In genomic region chr11:74005721-74006517, GRCh38 we compare ENCODE assay signal across 23 cellular contexts. TPM values are rescaled to one million over a fixed set of nuclear protein-coding genes. Genes with fewer than 3 reads are reported as not detected.
DNase-seq lines count a peak whose midpoint lies in the region; ATAC-seq, FAIRE-seq and TF ChIP-seq lines count a peak whose summit lies in the region.
"Had no signal": no experiment of that assay in that cellular context is flagged by ENCODE, and none has a peak within 500 bp of the region (broad histone marks: within the 10 kb centered on the region; RNA-seq: fewer than 3 reads in every experiment).

No MANE protein-coding gene starts in this region.

- TF ChIP-seq RAD21 in H1 (IDR thresholded peaks at IDR 0.05 in 1 of 2, conservative IDR thresholded peaks at IDR 0.05 in 1 of 2; ENCODE audit: low read depth in 2 of 2, low read length in 2 of 2), result no peak

- H3K9ac ChIP-seq in H1 (replicated peaks in 1 of 4; ENCODE audit: extremely low read depth in 1 of 4, low read depth in 3 of 4, low read length in 3 of 4), result no peak overlapping the region

- no peak overlapping the region for H4K5ac ChIP-seq in H1 (ENCODE audit: insufficient read length, low read depth, low read length)

- no peak overlapping the region for H2BK120ac ChIP-seq in H1 (replicated peaks; ENCODE audit: low read depth, low read length)

- H4K91ac ChIP-seq in H1 (replicated peaks; ENCODE audit: insufficient read length, low read length), result no peak overlapping the region

- H3K23me2 ChIP-seq in H1 (ENCODE audit: low read depth, low read length), result no peaks in the 10 kb centered on the region

- CTCF ChIA-PET in activated CD4-positive, alpha-beta memory T cell treated with anti-CD3 and anti-CD28 coated beads for 36 hours (lab: Charles Lee), result interaction anchor here (1.0 to 1.5 kb wide), 5 partner anchors 8 to 164 kb away, joined by 3 to 5 read pairs (median 3); partner anchors contain the start of genes C2CD3 and PPME1
- CTCF ChIA-PET in H1 (lab: Charles Lee; ENCODE audit: partially characterized antibody), result interaction anchor here (1.9 to 2.0 kb wide), 2 partner anchors 31 to 42 kb away, joined by 4 to 5 read pairs; no protein-coding TSS in a partner anchor

- peak overlapping the region; percentile 96 for H3K27ac Mint-ChIP-seq in activated CD4-positive, alpha-beta T cell treated with anti-CD3 and anti-CD28 coated beads, Interleukin-2, amount 10 ng/mL, durations not matched to agents 24 days and 14 days
- H3K27ac Mint-ChIP-seq in activated CD4-positive, alpha-beta memory T cell treated with anti-CD3 and anti-CD28 coated beads for 36 hours, result peak overlapping the region; percentile 91
- H3K27ac Mint-ChIP-seq: stimulated activated naive B cell treated with anti-CD40 and anti-IgM and Interleukin-4, amounts not matched to agents 10 μg/mL and 1 μg/mL and 100 μg/mL, for 72 hours had no signal

- H3K4me1 ChIP-seq in H1 (replicated peaks in 1 of 4; ENCODE audit: control insufficient read depth in 3 of 4, insufficient read depth in 4 of 4, low read length in 3 of 4) (no peaks in the 10 kb centered on the region), gastrocnemius medialis (peaks cover 49 to 61% of the 10 kb centered on the region in 2 donors), heart left ventricle (peaks cover 0 to 38% (median 6%) of the 10 kb centered on the region in 12 donors)
- H3K4me1 ChIP-seq: A549, body of pancreas, upper lobe of left lung had no signal

- TF ChIP-seq POLR2A in H1 (IDR thresholded peaks at IDR 0.05; ENCODE audit: control extremely low read depth in 1 of 2, low read depth in 2 of 2, low read length in 2 of 2), result no peak
- peak in 1 of 2 donors; percentile 28 for TF ChIP-seq POLR2A in gastrocnemius medialis (IDR thresholded peaks at IDR 0.05)
- no peak for TF ChIP-seq POLR2A in heart left ventricle (IDR thresholded peaks at IDR 0.05)

- no peak overlapping the region for H3K4ac ChIP-seq in H1 (replicated peaks; ENCODE audit: insufficient read length, low read depth, low read length)

- POLR2A ChIA-PET in activated CD4-positive, alpha-beta memory T cell treated with anti-CD3 and anti-CD28 coated beads for 36 hours (lab: Charles Lee), result interaction anchor here (1.0 to 1.7 kb wide), 7 partner anchors 9 to 165 kb away, joined by 3 to 13 read pairs (median 5); partner anchors contain the start of genes C2CD3, PPME1 and UCP2
- POLR2A ChIA-PET in H1 (lab: Charles Lee; ENCODE audit: partially characterized antibody), result interaction anchor here (1.2 kb wide), 1 partner anchor 9 kb away, joined by 3 read pairs; no protein-coding TSS in a partner anchor

- peaks cover 22% of the 10 kb centered on the region for H3K36me3 Mint-ChIP-seq in activated CD4-positive, alpha-beta T cell treated with anti-CD3 and anti-CD28 coated beads, Interleukin-2, amount 10 ng/mL, durations not matched to agents 24 days and 14 days (ENCODE audit: low read depth)
- H3K36me3 Mint-ChIP-seq in activated CD4-positive, alpha-beta memory T cell treated with anti-CD3 and anti-CD28 coated beads for 36 hours, result peaks cover 15% of the 10 kb centered on the region

- intact Hi-C loops in activated CD4-positive, alpha-beta T cell treated with anti-CD3 and anti-CD28 coated beads, Interleukin-2, amount 10 ng/mL, durations not matched to agents 24 days and 14 days (cut with micrococcal nuclease), result loop anchor here (1.0 to 2.0 kb wide), 2 partner anchors 11 to 15 kb away; no protein-coding TSS in a partner anchor
- intact Hi-C loops in activated CD4-positive, alpha-beta memory T cell treated with anti-CD3 and anti-CD28 coated beads for 36 hours (cut with micrococcal nuclease), result loop anchor here (5.0 kb wide), 1 partner anchor 34 kb away; no protein-coding TSS in a partner anchor
- intact Hi-C loops in gastrocnemius medialis (cut with DNase I; ENCODE audit: low total_unique reads) (loop anchor here (2.0 kb wide), 1 partner anchor 85 kb away; no protein-coding TSS in a partner anchor), heart left ventricle (cut with DNase I) (no loop called here)

- H3K4me2 ChIP-seq in H1 (ENCODE audit: insufficient read depth in 1 of 2, low read depth in 2 of 2, low read length in 2 of 2), result no peak overlapping the region
- H3K4me2 ChIP-seq: A549 had no signal

- H3K4me1 Mint-ChIP-seq in activated CD4-positive, alpha-beta T cell treated with anti-CD3 and anti-CD28 coated beads, Interleukin-2, amount 10 ng/mL, durations not matched to agents 24 days and 14 days, result peaks cover 69% of the 10 kb centered on the region
- peaks cover 65% of the 10 kb centered on the region for H3K4me1 Mint-ChIP-seq in activated CD4-positive, alpha-beta memory T cell treated with anti-CD3 and anti-CD28 coated beads for 36 hours (ENCODE audit: low read depth)

- no peaks in the 10 kb centered on the region for H3K79me2 ChIP-seq in H1 (ENCODE audit: control insufficient read depth in 1 of 2, insufficient read depth in 2 of 2, low read length in 2 of 2)

- H3K36me3 ChIP-seq in H1 (ENCODE audit: control insufficient read depth in 2 of 4, insufficient read depth in 4 of 4, low read length in 3 of 4) (no peaks in the 10 kb centered on the region; a peak in 2 of 8 replicates), gastrocnemius medialis (peaks cover 3 to 52% of the 10 kb centered on the region in 2 donors), heart left ventricle (peaks cover 0 to 31% (median 21%) of the 10 kb centered on the region in 9 donors)

- in situ Hi-C loops in gastrocnemius medialis (cut with MboI; ENCODE audit: low sequenced_read_pairs in 4 of 4), result no loop called here

- no peak overlapping the region for H3K14ac ChIP-seq in H1 (ENCODE audit: insufficient read length)

- peak overlapping the region; percentile 73 for H3K4me3 Mint-ChIP-seq in activated CD4-positive, alpha-beta T cell treated with anti-CD3 and anti-CD28 coated beads, Interleukin-2, amount 10 ng/mL, durations not matched to agents 24 days and 14 days
- no peak overlapping the region for H3K4me3 Mint-ChIP-seq in activated CD4-positive, alpha-beta memory T cell treated with anti-CD3 and anti-CD28 coated beads for 36 hours
- H3K4me3 Mint-ChIP-seq: stimulated activated naive B cell treated with anti-CD40 and anti-IgM and Interleukin-4, amounts not matched to agents 10 μg/mL and 1 μg/mL and 100 μg/mL, for 72 hours had no signal

- WGBS in H1 (ENCODE audit: extremely low coverage in 1 of 2, insufficient coverage in 1 of 2, insufficient read length in 1 of 2, insufficient replicate concordance in 2 of 2, low coverage in 1 of 2, low lambda C conversion rate in 2 of 2, missing lambda C conversion rate in 1 of 2), 2 experiments, result 93% methylated on average over 29 of the region's 29 CpGs; no CpG with 5 or more reads in 1 of the 2 experiments
- 95 to 98% (median 96%) methylated on average over 28 to 29 of the region's 29 CpGs for WGBS in heart left ventricle, 4 donors

- no peak overlapping the region for H3K18ac ChIP-seq in H1 (ENCODE audit: extremely low read depth, low read length)

- H3K4me3 ChIP-seq in H1 (ENCODE audit: extremely low read depth in 1 of 4, insufficient read depth in 2 of 4, low read depth in 3 of 4, low read length in 4 of 4), result no peak overlapping the region
- H3K4me3 ChIP-seq in gastrocnemius medialis, result peak overlapping the region; percentile 71 to 89 (median 82)
- no peak overlapping the region for H3K4me3 ChIP-seq in heart left ventricle
- H3K4me3 ChIP-seq: A549, body of pancreas, upper lobe of left lung had no signal

- H3K23ac ChIP-seq in H1 (ENCODE audit: insufficient read length), result no peak overlapping the region

- TF ChIP-seq CTCF in H1 (IDR thresholded peaks at IDR 0.05; ENCODE audit: control extremely low read depth in 1 of 3, insufficient read depth in 1 of 3, low read depth in 1 of 3, low read length in 3 of 3) (no peak), gastrocnemius medialis (IDR thresholded peaks at IDR 0.05 in 4 of 5, conservative IDR thresholded peaks at IDR 0.05 in 1 of 5) (no peak), heart left ventricle (IDR thresholded peaks at IDR 0.05) (no peak)

- FAIRE-seq in H1 (lab: Jason Lieb, UNC), result no peak
- FAIRE-seq: A549 had no signal

- no peaks in the 10 kb centered on the region for H3K27me3 Mint-ChIP-seq in activated CD4-positive, alpha-beta T cell treated with anti-CD3 and anti-CD28 coated beads, Interleukin-2, amount 10 ng/mL, durations not matched to agents 24 days and 14 days
- no peaks in the 10 kb centered on the region for H3K27me3 Mint-ChIP-seq in activated CD4-positive, alpha-beta memory T cell treated with anti-CD3 and anti-CD28 coated beads for 36 hours
- H3K27me3 Mint-ChIP-seq: progenitor cell of endocrine pancreas; stimulated activated naive B cell treated with anti-CD40 and anti-IgM and Interleukin-4, amounts not matched to agents 10 μg/mL and 1 μg/mL and 100 μg/mL, for 72 hours had no signal

- no peaks in the 10 kb centered on the region for H3K9me3 ChIP-seq in H1 (ENCODE audit: insufficient read depth in 2 of 2, low read depth in 1 of 2, low read length in 1 of 2)
- H3K9me3 ChIP-seq in gastrocnemius medialis, result no peaks in the 10 kb centered on the region
- no peaks in the 10 kb centered on the region for H3K9me3 ChIP-seq in heart left ventricle
- H3K9me3 ChIP-seq: A549, body of pancreas, upper lobe of left lung had no signal

- H3K27ac ChIP-seq in H1 (ENCODE audit: low read depth, low read length) (no peak overlapping the region), gastrocnemius medialis (peak overlapping the region; percentile 96 to 99 (median 98)), heart left ventricle (peak overlapping the region in 1 of 12 donors; percentile 51)
- H3K27ac ChIP-seq: A549, body of pancreas, upper lobe of left lung had no signal

- no peak overlapping the region for H2BK15ac ChIP-seq in H1 (ENCODE audit: low read length)

- TF ChIP-seq EP300 in H1 (IDR thresholded peaks at IDR 0.05; ENCODE audit: borderline replicate concordance in 1 of 2, low read depth in 2 of 2, low read length in 2 of 2), result no peak

- H2BK20ac ChIP-seq in H1 (ENCODE audit: low read length), result no peak overlapping the region

- ATAC-seq in gastrocnemius medialis (no peak), heart left ventricle (no peak)
- ATAC-seq: A549, body of pancreas had no signal

- no peak overlapping the region for H2AK5ac ChIP-seq in H1 (ENCODE audit: low read depth, low read length)

- no peaks in the 10 kb centered on the region for H3K27me3 ChIP-seq in H1 (replicated peaks in 1 of 4; ENCODE audit: control insufficient read depth in 3 of 4, extremely low read depth in 1 of 4, insufficient read depth in 3 of 4, low read length in 3 of 4)
- H3K27me3 ChIP-seq in gastrocnemius medialis, result no peaks in the 10 kb centered on the region
- no peaks in the 10 kb centered on the region for H3K27me3 ChIP-seq in heart left ventricle
- H3K27me3 ChIP-seq: body of pancreas, upper lobe of left lung had no signal

- 0 out of 2 replicates have a peak overlapping the region, but pooled peaks have one; percentile 22 for H4K8ac ChIP-seq in H1 (ENCODE audit: extremely low read depth, insufficient read depth, low read length)

- no peak overlapping the region for H3K56ac ChIP-seq in H1 (replicated peaks; ENCODE audit: insufficient read length, low read depth, low read length)

- no peaks in the 10 kb centered on the region for H3K9me3 Mint-ChIP-seq in activated CD4-positive, alpha-beta T cell treated with anti-CD3 and anti-CD28 coated beads, Interleukin-2, amount 10 ng/mL, durations not matched to agents 24 days and 14 days
- no peaks in the 10 kb centered on the region for H3K9me3 Mint-ChIP-seq in activated CD4-positive, alpha-beta memory T cell treated with anti-CD3 and anti-CD28 coated beads for 36 hours
- H3K9me3 Mint-ChIP-seq: stimulated activated naive B cell treated with anti-CD40 and anti-IgM and Interleukin-4, amounts not matched to agents 10 μg/mL and 1 μg/mL and 100 μg/mL, for 72 hours had no signal

- H3K79me1 ChIP-seq in H1 (ENCODE audit: low read depth, low read length), result no peaks in the 10 kb centered on the region

- H2BK5ac ChIP-seq in H1 (ENCODE audit: low read depth, low read length), result no peak overlapping the region

- DNase-seq in activated CD4-positive, alpha-beta T cell treated with anti-CD3 and anti-CD28 coated beads, Interleukin-2, amount 10 ng/mL, durations not matched to agents 24 days and 14 days, result no peak
- no peak for DNase-seq in activated CD4-positive, alpha-beta T cell treated with anti-CD3 and anti-CD28 coated beads, Interleukin-2, amount 50 U/mL, for 48 hours
- DNase-seq in activated CD4-positive, alpha-beta memory T cell treated with anti-CD3 and anti-CD28 coated beads for 36 hours, result no peak
- no peak for DNase-seq in H1 (ENCODE audit: low read depth in 1 of 2, low spot score in 2 of 2)
- DNase-seq in gastrocnemius medialis, result peak in 1 of 2 donors; percentile 53
- DNase-seq in heart left ventricle, result no peak
- DNase-seq in NCI-H1048 (lab: John Stamatoyannopoulos, UW), result no peak
- no peak for DNase-seq in effector CD4-positive, alpha-beta T cell
- DNase-seq: body of pancreas; C1 segment of cervical spinal cord; dermis blood vessel endothelial cell; DMS53; GOT3; KG1; NCI-H1105; NCI-H524; SIG-M5; stimulated activated naive B cell treated with anti-CD40 and anti-IgM and Interleukin-4, amounts not matched to agents 10 μg/mL and 1 μg/mL and 100 μg/mL, for 72 hours; T1000 had no signal

- no peak overlapping the region for H2BK12ac ChIP-seq in H1 (ENCODE audit: low read depth, low read length)

- no peak overlapping the region for H2AFZ ChIP-seq in H1 (ENCODE audit: low read length)

- no peaks in the 10 kb centered on the region for H4K20me1 ChIP-seq in H1 (replicated peaks in 1 of 2; ENCODE audit: control insufficient read depth in 1 of 2, insufficient read depth in 2 of 2, low read length in 2 of 2)

RNA-seq across cellular contexts. Expression of gene UCP3, which starts 3.0 kb away (rescaled TPM):
- total RNA-seq in activated CD4-positive, alpha-beta T cell treated with anti-CD3 and anti-CD28 coated beads, Interleukin-2, amount 10 ng/mL, durations not matched to agents 24 days and 14 days, result 2.9 and 3.6 TPM in 2 replicates
- 1 to 10 TPM; 1.4 to 2.0 TPM for total RNA-seq in activated CD4-positive, alpha-beta memory T cell treated with anti-CD3 and anti-CD28 coated beads for 36 hours
- 0.92 and 1.3 TPM in 2 replicates for total RNA-seq in H1 (2021; fragmentation: NEBNext Ultra II Directional; extraction: Animal tissue kit (Norgen Biotek cat#: 25700))
- polyA plus RNA-seq in H1 (2011; rRNA removed), result 0.67 and 0.85 TPM in 2 replicates
- polyA plus RNA-seq in H1 (2011; cell fraction: cytosol; rRNA removed), result 0.80 TPM
- 5.5 TPM for polyA plus RNA-seq in H1 (2011; cell fraction: nucleus; rRNA removed)
- 0.59 to 2.2 TPM (median 1.1 TPM) in 4 replicates for polyA plus RNA-seq in H1 (2012, experiment 1 of 2)
- polyA plus RNA-seq in H1 (2012, experiment 2 of 2), result 0.12 TPM
- polyA plus RNA-seq in H1 (2013, experiment 1 of 2), result 0.65 TPM
- polyA plus RNA-seq in H1 (2013, experiment 2 of 2), result 0.57 TPM
- 1.0 and 1.4 TPM in 2 replicates for polyA minus RNA-seq in H1 (2011; rRNA and poly(A)+ RNA removed)
- not detected for polyA minus RNA-seq in H1 (2011; cell fraction: cytosol; rRNA and poly(A)+ RNA removed)
- polyA minus RNA-seq in H1 (2011; cell fraction: nucleus; rRNA and poly(A)+ RNA removed), result 3.5 TPM
- 100 to 1,000 TPM; 489 to 938 (median 679) TPM for total RNA-seq in gastrocnemius medialis
- 1 to 10 TPM in 8 of 9 donors, under 1 TPM in 1; 0.50 to 8.3 (median 1.7) TPM for total RNA-seq in heart left ventricle
- polyA plus RNA-seq in heart left ventricle, result 1 to 10 TPM; 1.4 to 1.7 TPM

RNA-seq across cellular contexts. Expression of gene UCP2, which starts 23.3 kb away (rescaled TPM):
- total RNA-seq in activated CD4-positive, alpha-beta T cell treated with anti-CD3 and anti-CD28 coated beads, Interleukin-2, amount 10 ng/mL, durations not matched to agents 24 days and 14 days, result 447 and 452 TPM in 2 replicates
- total RNA-seq in activated CD4-positive, alpha-beta memory T cell treated with anti-CD3 and anti-CD28 coated beads for 36 hours, result 100 to 1,000 TPM; 461 to 471 TPM
- total RNA-seq in H1 (2021; fragmentation: NEBNext Ultra II Directional; extraction: Animal tissue kit (Norgen Biotek cat#: 25700)), result 39.8 and 46.2 TPM in 2 replicates
- 55.2 and 79.1 TPM in 2 replicates for polyA plus RNA-seq in H1 (2011; rRNA removed)
- 42.6 TPM for polyA plus RNA-seq in H1 (2011; cell fraction: cytosol; rRNA removed)
- 42.7 TPM for polyA plus RNA-seq in H1 (2011; cell fraction: nucleus; rRNA removed)
- polyA plus RNA-seq in H1 (2012, experiment 1 of 2), result 28.1 to 49.5 TPM (median 39.5 TPM) in 4 replicates
- polyA plus RNA-seq in H1 (2012, experiment 2 of 2), result 31.0 TPM
- 31.3 TPM for polyA plus RNA-seq in H1 (2013, experiment 1 of 2)
- 31.0 TPM for polyA plus RNA-seq in H1 (2013, experiment 2 of 2)
- 52.7 and 73.3 TPM in 2 replicates for polyA minus RNA-seq in H1 (2011; rRNA and poly(A)+ RNA removed)
- 54.7 TPM for polyA minus RNA-seq in H1 (2011; cell fraction: cytosol; rRNA and poly(A)+ RNA removed)
- 53.6 TPM for polyA minus RNA-seq in H1 (2011; cell fraction: nucleus; rRNA and poly(A)+ RNA removed)
- 100 to 1,000 TPM in 1 of 4 donors, 10 to 100 TPM in 3; 16.8 to 284 (median 56.7) TPM for total RNA-seq in gastrocnemius medialis
- total RNA-seq in heart left ventricle, result 100 to 1,000 TPM in 1 of 9 donors, 10 to 100 TPM in 8; 13.7 to 170 (median 19.7) TPM
- 10 to 100 TPM; 11.9 to 20.2 TPM for polyA plus RNA-seq in heart left ventricle

RNA-seq across cellular contexts. Expression of gene DNAJB13, which starts 55.1 kb away (rescaled TPM):
- total RNA-seq in activated CD4-positive, alpha-beta T cell treated with anti-CD3 and anti-CD28 coated beads, Interleukin-2, amount 10 ng/mL, durations not matched to agents 24 days and 14 days, result 0.26 and 1.0 TPM in 2 replicates
- total RNA-seq in activated CD4-positive, alpha-beta memory T cell treated with anti-CD3 and anti-CD28 coated beads for 36 hours, result under 1 TPM in 1 of 2 experiments, not detected in 1; 0.19 TPM
- 0.54 TPM in 1 of 2 replicates, not detected in the other for total RNA-seq in H1 (2021; fragmentation: NEBNext Ultra II Directional; extraction: Animal tissue kit (Norgen Biotek cat#: 25700))
- polyA plus RNA-seq in H1 (2011; rRNA removed), result 0.05 and 0.27 TPM in 2 replicates
- polyA plus RNA-seq in H1 (2011; cell fraction: cytosol; rRNA removed), result 0.32 TPM
- 1.0 TPM for polyA plus RNA-seq in H1 (2011; cell fraction: nucleus; rRNA removed)
- 0.32 to 0.90 TPM (median 0.56 TPM) in 4 replicates for polyA plus RNA-seq in H1 (2012, experiment 1 of 2)
- not detected for polyA plus RNA-seq in H1 (2012, experiment 2 of 2)
- polyA plus RNA-seq in H1 (2013, experiment 1 of 2), result 0.08 TPM
- polyA plus RNA-seq in H1 (2013, experiment 2 of 2), result 0.09 TPM
- not detected in 2 replicates for polyA minus RNA-seq in H1 (2011; rRNA and poly(A)+ RNA removed)
- polyA minus RNA-seq in H1 (2011; cell fraction: cytosol; rRNA and poly(A)+ RNA removed), result not detected
- 0.50 TPM for polyA minus RNA-seq in H1 (2011; cell fraction: nucleus; rRNA and poly(A)+ RNA removed)
- not detected for total RNA-seq in gastrocnemius medialis
- total RNA-seq in heart left ventricle, result not detected
- polyA plus RNA-seq in heart left ventricle, result under 1 TPM in 1 of 2 donors, not detected in 1; 0.14 TPM
- total RNA-seq: dermis blood vessel endothelial cell had no signal
- polyA plus RNA-seq: esophagus had no signal

Comparison
In these comparisons a context has a peak if more than half of its experiments do, and no peak if none do; other contexts are left out.
1. H3K4me3 ChIP-seq: peak in gastrocnemius medialis (4 of 4); none in H1 (0 of 4) and heart left ventricle (0 of 12).
2. RNA of gene UCP3, which starts 3.0 kb away (total RNA-seq): 489 to 938 TPM in gastrocnemius medialis; 2.9 to 3.6 TPM in activated CD4-positive, alpha-beta T cell treated with anti-CD3 and anti-CD28 coated beads, Interleukin-2, amount 10 ng/mL, durations not matched to agents 24 days and 14 days, 1.4 to 2.0 TPM in activated CD4-positive, alpha-beta memory T cell treated with anti-CD3 and anti-CD28 coated beads for 36 hours, 0.50 to 8.3 TPM in heart left ventricle and 0.92 to 1.3 TPM in H1; every median in the first group is over 10 times any median in the second.
3. intact Hi-C loops: an anchor here in activated CD4-positive, alpha-beta T cell treated with anti-CD3 and anti-CD28 coated beads, Interleukin-2, amount 10 ng/mL, durations not matched to agents 24 days and 14 days (1.0 to 2.0 kb wide), activated CD4-positive, alpha-beta memory T cell treated with anti-CD3 and anti-CD28 coated beads for 36 hours (5.0 kb wide) and gastrocnemius medialis (2.0 kb wide); none called in heart left ventricle.